Comparison of ENCODE assay signal across 41 cellular contexts in the genomic region with DNA sequence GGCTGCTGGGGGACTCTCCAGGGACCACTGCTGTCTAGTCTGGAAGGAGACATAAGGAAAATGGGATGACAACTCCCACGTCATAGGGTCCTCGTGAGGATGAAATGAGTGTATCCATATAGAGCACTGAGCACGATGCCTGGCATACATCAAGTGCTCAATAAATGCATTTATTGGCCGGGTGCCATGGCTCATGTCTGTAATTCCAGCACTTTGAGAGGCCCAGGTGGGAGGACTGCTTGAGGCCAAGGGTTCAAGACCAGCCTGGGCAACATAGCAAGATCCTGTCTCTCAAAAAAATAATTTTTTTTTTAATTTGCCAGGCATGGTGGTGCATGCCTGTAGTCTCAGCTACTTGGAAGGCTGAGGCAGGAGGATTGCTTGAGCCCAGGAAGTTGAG. TPM values are rescaled to one million over a fixed set of nuclear protein-coding genes. Genes with fewer than 3 reads are reported as not detected.
"Had no signal": no experiment of that assay in that cellular context is flagged by ENCODE, and none has a peak within 500 bp of the region (broad histone marks: within the 10 kb centered on the region; RNA-seq: fewer than 3 reads in every experiment).

No MANE protein-coding gene starts in this region.

- DNase-seq: activated B cell treated with CpG ODN at 0.5 μM for 24 hours; activated CD4-positive, alpha-beta T cell treated with anti-CD3 and anti-CD28 coated beads for 48 hours; activated CD4-positive, alpha-beta T cell treated with anti-CD3 and anti-CD28 coated beads, Interleukin-2, amount 50 U/mL, for 1 hour; activated CD4-positive, alpha-beta T cell treated with anti-CD3 and anti-CD28 coated beads, Interleukin-2, amount 50 U/mL, for 48 hours; activated CD8-positive, alpha-beta memory T cell treated with anti-CD3 and anti-CD28 coated beads for 24 hours; activated CD8-positive, alpha-beta T cell treated with anti-CD3 and anti-CD28 coated beads for 36 hours; activated effector memory CD4-positive, alpha-beta T cell treated with Interleukin-2 at 50 U/mL for 16 hours; activated gamma-delta T cell treated with Interleukin-2 at 50 U/mL for 16 hours; activated naive CD4-positive, alpha-beta T cell treated with anti-CD3 and anti-CD28 coated beads, Interleukin-2, amount 50 U/mL, for 16 hours; activated naive CD4-positive, alpha-beta T cell treated with Interleukin-2 at 50 U/mL for 16 hours; activated T-cell treated with anti-CD3 and anti-CD28 coated beads, Interleukin-2, amount 50 U/mL, for 4 hours; amniotic stem cell; anterior cingulate cortex; brain microvascular endothelial cell; cortex of kidney; dermis blood vessel endothelial cell; effector CD4-positive, alpha-beta T cell; effector memory CD8-positive, alpha-beta T cell; esophagus squamous epithelium; foreskin melanocyte; T-cell; T-helper 17 cell; T1000; WERI-Rb-1 had no signal

- H3K4me1 Mint-ChIP-seq: activated B cell treated with CpG ODN at 0.5 μM for 24 hours; activated T-helper 17 cell treated with anti-CD3 and anti-CD28 coated beads, Interleukin-2, amount 50 U/mL, for 72 hours had no signal

- H3K36me3 ChIP-seq: brain microvascular endothelial cell, esophagus squamous epithelium, gastroesophageal sphincter, WERI-Rb-1 had no signal

- H3K4me3 Mint-ChIP-seq: activated B cell treated with CpG ODN at 0.5 μM for 24 hours; activated CD8-positive, alpha-beta T cell treated with anti-CD3 and anti-CD28 coated beads for 36 hours; activated naive CD8-positive, alpha-beta T cell; activated T-cell treated with anti-CD3 and anti-CD28 coated beads, Interleukin-2, amount 50 U/mL, for 4 hours; activated T-helper 17 cell treated with anti-CD3 and anti-CD28 coated beads, Interleukin-2, amount 50 U/mL, for 72 hours; central memory CD8-positive, alpha-beta T cell; effector memory CD8-positive, alpha-beta T cell; T-cell; T-helper 17 cell; T-helper 2 cell treated with Interferon-gamma antibody and Interleukin-4, amounts not matched to agents 5 μg/mL and 100 μg/mL, for 36 hours had no signal

- H3K36me3 Mint-ChIP-seq: activated naive CD8-positive, alpha-beta T cell; T-cell had no signal

- H3K27me3 ChIP-seq: brain microvascular endothelial cell had no signal

- H3K9me3 Mint-ChIP-seq: activated B cell treated with CpG ODN at 0.5 μM for 24 hours; activated CD8-positive, alpha-beta T cell treated with anti-CD3 and anti-CD28 coated beads for 36 hours; activated T-cell treated with anti-CD3 and anti-CD28 coated beads, Interleukin-2, amount 50 U/mL, for 4 hours; activated T-helper 17 cell treated with anti-CD3 and anti-CD28 coated beads, Interleukin-2, amount 50 U/mL, for 72 hours; central memory CD8-positive, alpha-beta T cell; effector memory CD8-positive, alpha-beta T cell; T-cell; T-helper 2 cell treated with Interferon-gamma antibody and Interleukin-4, amounts not matched to agents 5 μg/mL and 100 μg/mL, for 36 hours had no signal

- H3K27ac ChIP-seq: brain microvascular endothelial cell, epithelial cell of prostate, esophagus squamous epithelium, gastroesophageal sphincter, WERI-Rb-1 had no signal

- H3K27ac Mint-ChIP-seq: activated B cell treated with CpG ODN at 0.5 μM for 24 hours; activated CD8-positive, alpha-beta T cell treated with anti-CD3 and anti-CD28 coated beads for 36 hours; activated naive CD8-positive, alpha-beta T cell; activated T-helper 17 cell treated with anti-CD3 and anti-CD28 coated beads, Interleukin-2, amount 50 U/mL, for 72 hours; T-cell; T-helper 17 cell; T-helper 2 cell treated with Interferon-gamma antibody and Interleukin-4, amounts not matched to agents 5 μg/mL and 100 μg/mL, for 36 hours had no signal

- H3K9me3 ChIP-seq: esophagus squamous epithelium, gastroesophageal sphincter had no signal

- H3K4me1 ChIP-seq: esophagus squamous epithelium, gastroesophageal sphincter had no signal

- H3K4me3 ChIP-seq: esophagus squamous epithelium, gastroesophageal sphincter had no signal

- H3K27me3 Mint-ChIP-seq: activated CD8-positive, alpha-beta T cell treated with anti-CD3 and anti-CD28 coated beads for 36 hours; activated naive CD8-positive, alpha-beta T cell; activated T-helper 17 cell treated with anti-CD3 and anti-CD28 coated beads, Interleukin-2, amount 50 U/mL, for 72 hours; central memory CD8-positive, alpha-beta T cell; effector memory CD8-positive, alpha-beta T cell; T-cell had no signal

- ATAC-seq: activated CD4-positive, CD25-positive, alpha-beta regulatory T cell treated with anti-CD3 and anti-CD28 coated beads, Interleukin-2, amount 50 U/mL, for 24 hours; activated CD8-positive, alpha-beta T cell treated with anti-CD3 and anti-CD28 coated beads for 36 hours; activated T-cell treated with anti-CD3 and anti-CD28 coated beads, Interleukin-2, amount 50 U/mL, for 4 hours; activated T-helper 17 cell treated with anti-CD3 and anti-CD28 coated beads, Interleukin-2, amount 50 U/mL, for 72 hours; effector memory CD8-positive, alpha-beta T cell; gastroesophageal sphincter; T-cell; T-helper 17 cell had no signal

RNA-seq across cellular contexts. Expression of a gene that starts 15.7 kb away (rescaled TPM):
- total RNA-seq: activated B cell treated with CpG ODN at 0.5 μM for 24 hours; activated CD8-positive, alpha-beta T cell treated with anti-CD3 and anti-CD28 coated beads for 36 hours; activated T-cell treated with anti-CD3 and anti-CD28 coated beads, Interleukin-2, amount 50 U/mL, for 4 hours; activated T-helper 17 cell treated with anti-CD3 and anti-CD28 coated beads, Interleukin-2, amount 50 U/mL, for 72 hours; astrocyte; bronchial epithelial cell; dermis blood vessel endothelial cell; endothelial cell of umbilical vein; fibroblast of lung; fibroblast of villous mesenchyme; glomerular endothelial cell; T-cell; T-helper 17 cell had no signal
- polyA plus RNA-seq: endothelial cell of umbilical vein, fibroblast of lung had no signal

RNA-seq across cellular contexts. Expression of a gene that starts 19.6 kb away (rescaled TPM):
- total RNA-seq: activated B cell treated with CpG ODN at 0.5 μM for 24 hours; activated CD8-positive, alpha-beta T cell treated with anti-CD3 and anti-CD28 coated beads for 36 hours; activated T-cell treated with anti-CD3 and anti-CD28 coated beads, Interleukin-2, amount 50 U/mL, for 4 hours; bronchial epithelial cell; cardiac septum; cerebellum; dermis blood vessel endothelial cell; endothelial cell of umbilical vein; esophagus squamous epithelium; fibroblast of lung; fibroblast of villous mesenchyme; gastroesophageal sphincter; glomerular endothelial cell; T-cell; T-helper 17 cell had no signal
- polyA plus RNA-seq: adipose tissue, endothelial cell of umbilical vein, esophagus, fibroblast of lung had no signal
